ENCODE assay signal across 1 cellular context in genomic region chr7:87345166-87345927, GRCh38.
TF ChIP-seq lines count a peak whose summit lies in the region.

Gene CROT (plus strand): TSS chr7:87345664. CDS start chr7:87349069, 3,405 bp downstream.

TF ChIP-seq in HepG2, 621 proteins besides CTCF, POLR2A, EP300 and RAD21 (continued from another document and continues in another):
- TF ChIP-seq ZNF513 (CRISPR knock-in tag; conservative IDR thresholded peaks at IDR 0.05) (no peak), ZNF275 (CRISPR knock-in tag; IDR thresholded peaks at IDR 0.05; ENCODE audit: borderline replicate concordance) (no peak), ZNF253 (CRISPR knock-in tag; IDR thresholded peaks at IDR 0.05; ENCODE audit: borderline replicate concordance) (no peak), ATRX (CRISPR knock-in tag; IDR thresholded peaks at IDR 0.05; ENCODE audit: borderline replicate concordance) (no peak), ZNF788 (CRISPR knock-in tag; IDR thresholded peaks at IDR 0.05; ENCODE audit: borderline replicate concordance) (peak; percentile 14; the same call in 1 of the 2 replicates), ZBTB20 (CRISPR knock-in tag; IDR thresholded peaks at IDR 0.05; ENCODE audit: borderline replicate concordance, low read depth) (peak; percentile 81; the same call in 1 of the 2 replicates), MAX (IDR thresholded peaks at IDR 0.05) (peak; percentile 93), ATF7 (IDR thresholded peaks at IDR 0.05) (no peak), ATF7 (CRISPR knock-in tag; IDR thresholded peaks at IDR 0.05) (no peak), ZSCAN20 (CRISPR knock-in tag; IDR thresholded peaks at IDR 0.05; ENCODE audit: borderline replicate concordance) (no peak), BORCS8-MEF2B (CRISPR knock-in tag; IDR thresholded peaks at IDR 0.05) (peak; percentile 55; the same call in 1 of the 2 replicates), ZFX (CRISPR knock-in tag; IDR thresholded peaks at IDR 0.05; ENCODE audit: low read depth) (peak; percentile 97), RNF2 (conservative IDR thresholded peaks at IDR 0.05; ENCODE audit: low read depth) (no peak), NR3C1 (CRISPR knock-in tag; IDR thresholded peaks at IDR 0.05) (no peak), ZNF839 (CRISPR knock-in tag; IDR thresholded peaks at IDR 0.05; ENCODE audit: borderline replicate concordance) (no peak), CSRNP2 (CRISPR knock-in tag; conservative IDR thresholded peaks at IDR 0.05; ENCODE audit: low read depth) (no peak), HDAC1 (CRISPR knock-in tag; IDR thresholded peaks at IDR 0.05) (peak; percentile 63), NFE2L2 (IDR thresholded peaks at IDR 0.05; ENCODE audit: low read length) (no peak), RXRB (CRISPR knock-in tag; IDR thresholded peaks at IDR 0.05; ENCODE audit: borderline replicate concordance) (no peak), ARNT (IDR thresholded peaks at IDR 0.05) (no peak), LRRFIP1 (CRISPR knock-in tag; conservative IDR thresholded peaks at IDR 0.05) (no peak), SIN3A (IDR thresholded peaks at IDR 0.05; ENCODE audit: borderline replicate concordance, low read depth, low read length) (peak; percentile 37; the same call in 1 of the 2 replicates), ZSCAN12 (CRISPR knock-in tag; IDR thresholded peaks at IDR 0.05) (no peak), ZNF574 (CRISPR knock-in tag; IDR thresholded peaks at IDR 0.05) (no peak), U2AF2 (IDR thresholded peaks at IDR 0.05; ENCODE audit: low read depth, low read length) (no peak), UBTF (CRISPR knock-in tag; IDR thresholded peaks at IDR 0.05) (peak; percentile 93), ZBTB1 (CRISPR knock-in tag; IDR thresholded peaks at IDR 0.05; ENCODE audit: borderline replicate concordance) (peak; percentile 93; the same call in 1 of the 2 replicates), ZFYVE20 (CRISPR knock-in tag; IDR thresholded peaks at IDR 0.05; ENCODE audit: borderline replicate concordance, low read depth) (no peak), ZFY (CRISPR knock-in tag; IDR thresholded peaks at IDR 0.05) (peak; percentile 91), MXD1 (CRISPR knock-in tag; IDR thresholded peaks at IDR 0.05) (peak; percentile 87), SOX13 (IDR thresholded peaks at IDR 0.05) (no peak), SOX13 (CRISPR knock-in tag; conservative IDR thresholded peaks at IDR 0.05 in 1 of 2, IDR thresholded peaks at IDR 0.05 in 1 of 2) (no peak), NR2F1 (CRISPR knock-in tag; IDR thresholded peaks at IDR 0.05) (no peak), ZNF124 (CRISPR knock-in tag; IDR thresholded peaks at IDR 0.05) (peak; percentile 17; the same call in 1 of the 2 replicates), ZNF274 (CRISPR knock-in tag; IDR thresholded peaks at IDR 0.05) (peak; percentile 15; the same call in 1 of the 2 replicates), ZNF879 (CRISPR knock-in tag; IDR thresholded peaks at IDR 0.05) (no peak), ZNF570 (CRISPR knock-in tag; IDR thresholded peaks at IDR 0.05; ENCODE audit: borderline replicate concordance) (no peak), ZBTB49 (CRISPR knock-in tag; IDR thresholded peaks at IDR 0.05; ENCODE audit: borderline replicate concordance) (no peak), SP4 (CRISPR knock-in tag; IDR thresholded peaks at IDR 0.05) (peak; percentile 98), EHMT2 (IDR thresholded peaks at IDR 0.05; ENCODE audit: borderline replicate concordance, low read depth, low read length) (no peak), ZNF121 (CRISPR knock-in tag; IDR thresholded peaks at IDR 0.05) (no peak), DDIT3 (CRISPR knock-in tag; IDR thresholded peaks at IDR 0.05) (no peak), GLMP (CRISPR knock-in tag; IDR thresholded peaks at IDR 0.05; ENCODE audit: borderline replicate concordance) (no peak), ZNF280B (CRISPR knock-in tag; IDR thresholded peaks at IDR 0.05; ENCODE audit: borderline replicate concordance) (peak; percentile 78), LBX2 (CRISPR knock-in tag; IDR thresholded peaks at IDR 0.05; ENCODE audit: borderline replicate concordance) (peak; percentile 21; the same call in 1 of the 2 replicates)
